In the genomic region with DNA sequence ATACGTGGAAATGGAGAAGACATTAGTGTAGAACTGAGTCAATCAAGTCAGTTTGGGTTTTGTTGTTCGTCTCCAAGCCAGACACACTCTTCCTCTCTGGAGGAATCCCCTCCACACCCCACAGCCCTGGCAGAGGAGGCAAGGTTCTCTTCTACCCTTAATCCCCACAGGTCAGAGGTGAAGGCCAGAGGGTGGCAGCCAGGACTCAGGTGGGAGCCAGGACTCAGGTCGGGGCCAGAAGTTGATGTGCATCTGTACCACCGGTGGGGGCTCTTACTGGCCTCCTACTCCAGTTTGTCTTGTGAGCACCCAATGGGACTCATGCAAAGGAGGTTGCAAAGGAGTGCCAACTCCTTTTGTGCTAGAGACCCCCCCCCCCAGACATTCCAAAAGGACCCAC, we compare ENCODE assay signal across 9 cellular contexts.
"Had no signal": no experiment of that assay in that cellular context is flagged by ENCODE, and none has a peak within 500 bp of the region (broad histone marks: within the 10 kb centered on the region; RNA-seq: fewer than 3 reads in every experiment).

No MANE protein-coding gene starts in this region.

- H3K4me3 ChIP-seq: GM23248, HAP-1, K562 had no signal

- H3K9ac ChIP-seq: GM23248 had no signal

- ATAC-seq: HCT116, HepG2, K562 had no signal

- H3K27ac ChIP-seq: GM23248, HL-60 had no signal

- H3K36me3 ChIP-seq: HAP-1 had no signal

- H3K27ac Mint-ChIP-seq: HFFc6 had no signal

- H3K9me3 ChIP-seq: HAP-1 had no signal

- H2AFZ ChIP-seq: GM23248 had no signal

- H3K4me3 Mint-ChIP-seq: HFFc6 had no signal

- DNase-seq: GM23248, GOT3, H7, HFFc6 had no signal
